ENCODE assay signal across 26 cellular contexts in genomic region chr1:98688110-98688739, GRCh38. TPM values are rescaled to one million over a fixed set of nuclear protein-coding genes. Genes with fewer than 3 reads are reported as not detected.
A peak's percentile ranks its signal among the peaks of the same experiment; 100 is the strongest.
DNase-seq lines count a peak whose midpoint lies in the region; ATAC-seq and TF ChIP-seq lines count a peak whose summit lies in the region.
"Had no signal": no experiment of that assay in that cellular context is flagged by ENCODE, and none has a peak within 500 bp of the region (broad histone marks: within the 10 kb centered on the region; RNA-seq: fewer than 3 reads in every experiment).

No MANE protein-coding gene starts in this region.

- DNase-seq in RWPE1 (ENCODE audit: low spot score) (no peak), GM19238 (ENCODE audit: insufficient read length, low spot score) (no peak), NOMO-1 (lab: John Stamatoyannopoulos, UW; ENCODE audit: unreplicated experiment in 2 of 2) (no peak), SJCRH30 (no peak)
- DNase-seq: activated B cell treated with CpG ODN at 0.5 μM for 24 hours; activated CD4-positive, alpha-beta T cell treated with anti-CD3 and anti-CD28 coated beads, Interleukin-2, amount 50 U/mL, for 1 hour; activated effector memory CD4-positive, alpha-beta T cell treated with anti-CD3 and anti-CD28 coated beads, Interleukin-2, amount 50 U/mL, for 16 hours; activated naive CD8-positive, alpha-beta T cell treated with anti-CD3 and anti-CD28 coated beads for 36 hours; activated T-cell treated with anti-CD3 and anti-CD28 coated beads, Interleukin-2, amount 50 U/mL, for 1 hour; aorta; Calu3; DND-41; naive thymus-derived CD8-positive, alpha-beta T cell; NCI-H1048; NCI-H510A; right cardiac atrium; RPMI8226; stimulated activated CD4-positive, alpha-beta T cell treated with anti-CD3 and anti-CD28 coated beads, Interleukin-1b, Interleukin-23, amount 100 ng/mL, for 48 hours; stimulated activated naive CD4-positive, alpha-beta T cell treated with Interleukin-2 at 50 U/mL for 16 hours; T-cell had no signal

- H3K27ac ChIP-seq in RWPE1 (no peak overlapping the region), SJCRH30 (no peak overlapping the region)

- POLR2A ChIA-PET in RWPE1 (lab: Yijun Ruan, JAX; ENCODE audit: low non-redundant PET): no interaction called here

- no peak overlapping the region for H3K4me3 ChIP-seq in SJCRH30
- H3K4me3 ChIP-seq: smooth muscle cell had no signal

- 0 out of 2 replicates have a peak, but pooled peaks cover 4% of the 10 kb centered on the region for H3K36me3 ChIP-seq in SJCRH30

- no peaks in the 10 kb centered on the region for H3K9me3 ChIP-seq in SJCRH30 (replicated peaks)

- CTCF ChIA-PET in RWPE1 (lab: Yijun Ruan, JAX): interaction anchor here (0.6 kb wide), 1 partner anchor 382 kb away, joined by 3 read pairs; no protein-coding TSS in a partner anchor

- no peaks in the 10 kb centered on the region for H3K27me3 ChIP-seq in SJCRH30

- ATAC-seq in GM18499 (IDR thresholded peaks at IDR 0.05; ENCODE audit: insufficient read depth, unreplicated experiment) (peak; percentile 78), GM18907 (IDR thresholded peaks at IDR 0.05; ENCODE audit: unreplicated experiment) (peak; percentile 86), HG02759 (IDR thresholded peaks at IDR 0.05; ENCODE audit: unreplicated experiment) (peak; percentile 84), HG03469 (IDR thresholded peaks at IDR 0.05; ENCODE audit: unreplicated experiment) (peak; percentile 82)
- ATAC-seq: HCT116; naive thymus-derived CD8-positive, alpha-beta T cell; right cardiac atrium; T-cell had no signal

- no peak for TF ChIP-seq CTCF in RWPE1 (conservative IDR thresholded peaks at IDR 0.05; ENCODE audit: low read depth)

- H3K4me1 ChIP-seq in SJCRH30: no peaks in the 10 kb centered on the region

RNA-seq across cellular contexts. Expression of gene SNX7, which starts 26.7 kb away (rescaled TPM):
- total RNA-seq in SJCRH30 (2014; rRNA removed; shearing (Covaris generic)): 25.2 and 26.9 TPM in 2 replicates
- total RNA-seq: activated B cell treated with CpG ODN at 0.5 μM for 24 hours; activated naive CD8-positive, alpha-beta T cell treated with anti-CD3 and anti-CD28 coated beads for 36 hours; naive thymus-derived CD8-positive, alpha-beta T cell had no signal
